In the genomic region with DNA sequence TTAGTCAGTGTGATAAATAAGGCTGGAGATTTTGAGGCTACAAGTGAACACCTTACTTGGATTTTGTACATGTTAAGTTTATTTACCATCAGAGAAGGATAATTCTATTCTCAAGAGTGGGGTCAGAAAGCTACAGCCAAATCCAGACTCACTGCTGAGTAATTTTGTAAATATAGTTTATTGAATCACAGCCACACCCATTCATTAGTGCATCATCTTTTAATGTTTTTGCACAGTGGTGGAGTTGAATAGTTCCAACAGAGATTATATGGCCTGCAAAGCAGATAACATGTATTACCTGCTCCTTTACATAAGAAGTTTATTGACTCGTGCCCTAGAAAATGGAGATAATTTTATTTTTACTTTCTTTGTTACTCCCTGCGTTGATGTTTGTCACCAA, we compare ENCODE assay signal across 15 cellular contexts.
DNase-seq lines count a peak whose midpoint lies in the region; ATAC-seq lines count a peak whose summit lies in the region.
"Had no signal": no experiment of that assay in that cellular context is flagged by ENCODE, and none has a peak within 500 bp of the region (broad histone marks: within the 10 kb centered on the region; RNA-seq: fewer than 3 reads in every experiment).

No MANE protein-coding gene starts in this region.

- H3K9ac ChIP-seq in adipocyte (ENCODE audit: low read length): no peak overlapping the region

- no peaks in the 10 kb centered on the region for H3K4me1 Mint-ChIP-seq in T-helper 17 cell
- H3K4me1 Mint-ChIP-seq in activated T-helper 2 cell treated with anti-CD3 and anti-CD28 coated beads, Interferon-gamma antibody, Interleukin-2, Interleukin-4, amounts not matched to agents 10 μg/mL and 5 μg/mL and 100 μg/mL, durations not matched to agents 14 hours and 24 hours and 36 hours (ENCODE audit: low read depth): no peaks in the 10 kb centered on the region
- H3K4me1 Mint-ChIP-seq: IgD-negative memory B cell had no signal

- ATAC-seq in GM19324 (IDR thresholded peaks at IDR 0.05; ENCODE audit: low FRiP score, unreplicated experiment) (no peak), T-helper 17 cell (no peak)
- ATAC-seq: gastroesophageal sphincter, left ventricle myocardium superior had no signal

- H3K36me3 ChIP-seq in adipocyte (ENCODE audit: control insufficient read depth, insufficient read depth, low read length, severe bottlenecking): no peaks in the 10 kb centered on the region
- H3K36me3 ChIP-seq: BE2C, gastroesophageal sphincter had no signal

- H3K4me1 ChIP-seq in adipocyte (ENCODE audit: control insufficient read depth, insufficient read depth, low read length): peaks cover 19% of the 10 kb centered on the region

- H3K27me3 ChIP-seq in adipocyte (replicated peaks; ENCODE audit: control insufficient read depth, insufficient read depth, low read length): no peaks in the 10 kb centered on the region
- H3K27me3 ChIP-seq: BE2C, gastroesophageal sphincter had no signal

- no peak overlapping the region for H3K4me3 ChIP-seq in adipocyte (ENCODE audit: low read length)
- H3K4me3 ChIP-seq: gastroesophageal sphincter had no signal

- H3K27me3 Mint-ChIP-seq in T-helper 17 cell: no peaks in the 10 kb centered on the region
- H3K27me3 Mint-ChIP-seq in activated T-helper 2 cell treated with anti-CD3 and anti-CD28 coated beads, Interferon-gamma antibody, Interleukin-2, Interleukin-4, amounts not matched to agents 10 μg/mL and 5 μg/mL and 100 μg/mL, durations not matched to agents 14 hours and 24 hours and 36 hours (ENCODE audit: low read depth): no peaks in the 10 kb centered on the region
- H3K27me3 Mint-ChIP-seq: IgD-negative memory B cell had no signal

- intact Hi-C loops in activated T-helper 2 cell treated with anti-CD3 and anti-CD28 coated beads, Interferon-gamma antibody, Interleukin-2, Interleukin-4, amounts not matched to agents 10 μg/mL and 5 μg/mL and 100 μg/mL, durations not matched to agents 14 hours and 24 hours and 36 hours (cut with micrococcal nuclease): no loop called here

- H3K4me3 Mint-ChIP-seq in T-helper 17 cell: no peak overlapping the region
- H3K4me3 Mint-ChIP-seq in activated T-helper 2 cell treated with anti-CD3 and anti-CD28 coated beads, Interferon-gamma antibody, Interleukin-2, Interleukin-4, amounts not matched to agents 10 μg/mL and 5 μg/mL and 100 μg/mL, durations not matched to agents 14 hours and 24 hours and 36 hours (ENCODE audit: low read depth): no peak overlapping the region
- H3K4me3 Mint-ChIP-seq: IgD-negative memory B cell had no signal

- no peaks in the 10 kb centered on the region for H3K36me3 Mint-ChIP-seq in T-helper 17 cell (ENCODE audit: low read depth)
- no peaks in the 10 kb centered on the region for H3K36me3 Mint-ChIP-seq in activated T-helper 2 cell treated with anti-CD3 and anti-CD28 coated beads, Interferon-gamma antibody, Interleukin-2, Interleukin-4, amounts not matched to agents 10 μg/mL and 5 μg/mL and 100 μg/mL, durations not matched to agents 14 hours and 24 hours and 36 hours (ENCODE audit: low read depth)
- H3K36me3 Mint-ChIP-seq: IgD-negative memory B cell had no signal

- H3K9me3 ChIP-seq in adipocyte (ENCODE audit: control insufficient read depth, low read length): no peaks in the 10 kb centered on the region
- H3K9me3 ChIP-seq in T-helper 17 cell (ENCODE audit: control insufficient read depth, low read length, poor library complexity, severe bottlenecking): no peaks in the 10 kb centered on the region
- H3K9me3 ChIP-seq: BE2C had no signal

- H3K27ac Mint-ChIP-seq in T-helper 17 cell: no peak overlapping the region
- no peak overlapping the region for H3K27ac Mint-ChIP-seq in activated T-helper 2 cell treated with anti-CD3 and anti-CD28 coated beads, Interferon-gamma antibody, Interleukin-2, Interleukin-4, amounts not matched to agents 10 μg/mL and 5 μg/mL and 100 μg/mL, durations not matched to agents 14 hours and 24 hours and 36 hours
- H3K27ac Mint-ChIP-seq: IgD-negative memory B cell had no signal

- no peaks in the 10 kb centered on the region for H3K9me3 Mint-ChIP-seq in activated T-helper 2 cell treated with anti-CD3 and anti-CD28 coated beads, Interferon-gamma antibody, Interleukin-2, Interleukin-4, amounts not matched to agents 10 μg/mL and 5 μg/mL and 100 μg/mL, durations not matched to agents 14 hours and 24 hours and 36 hours

- peak; percentile 1 for DNase-seq in EL
- peak; percentile 7 to 18 for DNase-seq in NCI-H1930 (lab: John Stamatoyannopoulos, UW)
- DNase-seq in adipocyte (ENCODE audit: low read depth): peak; percentile 27
- peak; percentile 6 for DNase-seq in hepatic stellate cell (ENCODE audit: low spot score)
- DNase-seq in stimulated activated CD8-positive, alpha-beta memory T cell treated with anti-CD3 and anti-CD28 coated beads, Interleukin-4, amount 100 ng/mL, for 48 hours: no peak
- DNase-seq in T-helper 17 cell: no peak
- DNase-seq in activated T-helper 2 cell treated with anti-CD3 and anti-CD28 coated beads, Interferon-gamma antibody, Interleukin-2, Interleukin-4, amounts not matched to agents 10 μg/mL and 5 μg/mL and 100 μg/mL, durations not matched to agents 14 hours and 24 hours and 36 hours (ENCODE audit: low spot score): no peak
- DNase-seq: activated naive CD4-positive, alpha-beta T cell; BE2C; left ventricle myocardium superior; NCI-H2029; RPMI8226 had no signal

Comparison
In these comparisons a context has a peak if more than half of its experiments do, and no peak if none do; other contexts are left out.
1. DNase-seq: peak in EL (single experiment), NCI-H1930 (2 of 2), adipocyte (single experiment) and hepatic stellate cell (single experiment); none in stimulated activated CD8-positive, alpha-beta memory T cell treated with anti-CD3 and anti-CD28 coated beads, Interleukin-4, amount 100 ng/mL, for 48 hours (single experiment), T-helper 17 cell (0 of 3) and activated T-helper 2 cell treated with anti-CD3 and anti-CD28 coated beads, Interferon-gamma antibody, Interleukin-2, Interleukin-4, amounts not matched to agents 10 μg/mL and 5 μg/mL and 100 μg/mL, durations not matched to agents 14 hours and 24 hours and 36 hours (single experiment).